38 cellular contexts compared by ENCODE assay signal in genomic region chr12:5037795-5038357, GRCh38. TPM values are rescaled to one million over a fixed set of nuclear protein-coding genes. Genes with fewer than 3 reads are reported as not detected.
"Had no signal": no experiment of that assay in that cellular context is flagged by ENCODE, and none has a peak within 500 bp of the region (broad histone marks: within the 10 kb centered on the region; RNA-seq: fewer than 3 reads in every experiment).

No MANE protein-coding gene starts in this region.

- H3K4me3 ChIP-seq: adrenal gland, body of pancreas, esophagus squamous epithelium, gastroesophageal sphincter had no signal

- ATAC-seq: activated CD4-positive, CD25-positive, alpha-beta regulatory T cell treated with anti-CD3 and anti-CD28 coated beads, Interleukin-2, amount 50 U/mL, for 24 hours; activated CD8-positive, alpha-beta memory T cell treated with anti-CD3 and anti-CD28 coated beads, Interleukin-2, amount 10 ng/mL, durations not matched to agents 7 days and 5 days; activated CD8-positive, alpha-beta T cell treated with anti-CD3 and anti-CD28 coated beads for 36 hours; activated naive CD8-positive, alpha-beta T cell treated with anti-CD3 and anti-CD28 coated beads, Interleukin-2, amount 50 U/mL, for 24 hours; body of pancreas; gastroesophageal sphincter had no signal

- H3K9me3 ChIP-seq: adrenal gland, body of pancreas, esophagus squamous epithelium, gastroesophageal sphincter had no signal

- H3K4me1 Mint-ChIP-seq: activated CD8-positive, alpha-beta memory T cell treated with anti-CD3 and anti-CD28 coated beads, Interleukin-2, amount 10 ng/mL, durations not matched to agents 7 days and 5 days; activated naive CD4-positive, alpha-beta T cell treated with anti-CD3 and anti-CD28 coated beads, Interleukin-2, amount 50 U/mL, for 24 hours; activated naive CD8-positive, alpha-beta T cell treated with anti-CD3 and anti-CD28 coated beads, Interleukin-2, amount 50 U/mL, for 24 hours had no signal

- H3K27me3 ChIP-seq: body of pancreas had no signal

- DNase-seq: activated B cell treated with CpG ODN at 0.5 μM for 24 hours; activated CD4-positive, alpha-beta T cell treated with anti-CD3 and anti-CD28 coated beads for 48 hours; activated CD4-positive, alpha-beta T cell treated with anti-CD3 and anti-CD28 coated beads, Interleukin-2, amount 50 U/mL, for 1 hour; activated CD4-positive, alpha-beta T cell treated with anti-CD3 and anti-CD28 coated beads, Interleukin-2, amount 50 U/mL, for 48 hours; activated CD8-positive, alpha-beta memory T cell treated with anti-CD3 and anti-CD28 coated beads, Interleukin-2, amount 10 ng/mL, durations not matched to agents 7 days and 5 days; activated CD8-positive, alpha-beta memory T cell treated with anti-CD3 and anti-CD28 coated beads, Interleukin-2, amount 50 U/mL, for 4 hours; activated CD8-positive, alpha-beta T cell treated with anti-CD3 and anti-CD28 coated beads for 36 hours; activated effector memory CD4-positive, alpha-beta T cell treated with anti-CD3 and anti-CD28 coated beads, Interleukin-2, amount 50 U/mL, for 16 hours; activated naive CD4-positive, alpha-beta T cell treated with anti-CD3 and anti-CD28 coated beads for 36 hours; activated naive CD8-positive, alpha-beta T cell treated with anti-CD3 and anti-CD28 coated beads for 36 hours; activated naive CD8-positive, alpha-beta T cell treated with anti-CD3 and anti-CD28 coated beads, Interleukin-2, amount 50 U/mL, for 24 hours; activated T-cell treated with anti-CD3 and anti-CD28 coated beads, Interleukin-2, amount 50 U/mL, for 1 hour; activated T-cell treated with anti-CD3 and anti-CD28 coated beads, Interleukin-2, amount 50 U/mL, for 48 hours; adrenal gland; amygdala; aorta; body of pancreas; caudate nucleus; cortex of kidney; dermis blood vessel endothelial cell; effector CD8-positive, alpha-beta T cell; esophagus squamous epithelium; foreskin melanocyte; head of caudate nucleus; T-helper 2 cell had no signal

- H3K9me3 Mint-ChIP-seq: activated CD8-positive, alpha-beta T cell treated with anti-CD3 and anti-CD28 coated beads for 36 hours; activated naive CD4-positive, alpha-beta T cell treated with anti-CD3 and anti-CD28 coated beads for 36 hours; activated naive CD4-positive, alpha-beta T cell treated with anti-CD3 and anti-CD28 coated beads, Interleukin-2, amount 50 U/mL, for 24 hours; activated naive CD8-positive, alpha-beta T cell treated with anti-CD3 and anti-CD28 coated beads for 36 hours; activated naive CD8-positive, alpha-beta T cell treated with anti-CD3 and anti-CD28 coated beads, Interleukin-2, amount 50 U/mL, for 24 hours; activated T-helper 1 cell treated with anti-CD3 and anti-CD28 coated beads, Interleukin-12 subunit alpha, Interleukin-12 subunit beta, Interleukin-2, Interleukin-4 antibody, amounts not matched to agents 30 ng/mL and 10 ng/mL and 1 ng/mL, durations not matched to agents 14 hours and 24 hours and 36 hours; activated T-helper 2 cell treated with anti-CD3 and anti-CD28 coated beads, Interferon-gamma antibody, Interleukin-2, Interleukin-4, amounts not matched to agents 10 μg/mL and 5 μg/mL and 100 μg/mL, durations not matched to agents 14 hours and 24 hours and 36 hours had no signal

- H3K4me1 ChIP-seq: body of pancreas, esophagus squamous epithelium had no signal

- H3K36me3 Mint-ChIP-seq: activated CD8-positive, alpha-beta memory T cell treated with anti-CD3 and anti-CD28 coated beads, Interleukin-2, amount 10 ng/mL, durations not matched to agents 7 days and 5 days; activated naive CD4-positive, alpha-beta T cell treated with anti-CD3 and anti-CD28 coated beads, Interleukin-2, amount 50 U/mL, for 24 hours; activated naive CD8-positive, alpha-beta T cell treated with anti-CD3 and anti-CD28 coated beads for 36 hours had no signal

- H3K27ac ChIP-seq: adrenal gland, body of pancreas, epithelial cell of prostate, esophagus squamous epithelium, gastroesophageal sphincter had no signal

- H3K27ac Mint-ChIP-seq: activated B cell treated with CpG ODN at 0.5 μM for 24 hours; activated CD8-positive, alpha-beta memory T cell treated with anti-CD3 and anti-CD28 coated beads, Interleukin-2, amount 10 ng/mL, durations not matched to agents 7 days and 5 days; activated CD8-positive, alpha-beta T cell treated with anti-CD3 and anti-CD28 coated beads for 36 hours; activated naive CD4-positive, alpha-beta T cell treated with anti-CD3 and anti-CD28 coated beads for 36 hours; activated naive CD4-positive, alpha-beta T cell treated with anti-CD3 and anti-CD28 coated beads, Interleukin-2, amount 50 U/mL, for 24 hours; activated naive CD8-positive, alpha-beta T cell treated with anti-CD3 and anti-CD28 coated beads for 36 hours; activated naive CD8-positive, alpha-beta T cell treated with anti-CD3 and anti-CD28 coated beads, Interleukin-2, amount 50 U/mL, for 24 hours; activated T-helper 1 cell treated with anti-CD3 and anti-CD28 coated beads, Interleukin-12 subunit alpha, Interleukin-12 subunit beta, Interleukin-2, Interleukin-4 antibody, amounts not matched to agents 30 ng/mL and 10 ng/mL and 1 ng/mL, durations not matched to agents 14 hours and 24 hours and 36 hours; activated T-helper 2 cell treated with anti-CD3 and anti-CD28 coated beads, Interferon-gamma antibody, Interleukin-2, Interleukin-4, amounts not matched to agents 10 μg/mL and 5 μg/mL and 100 μg/mL, durations not matched to agents 14 hours and 24 hours and 36 hours had no signal

- FAIRE-seq: colon, endometrium, endothelial cell of umbilical vein had no signal

- H3K36me3 ChIP-seq: adrenal gland, esophagus squamous epithelium, gastroesophageal sphincter had no signal

- H3K4me3 Mint-ChIP-seq: activated B cell treated with CpG ODN at 0.5 μM for 24 hours; activated CD8-positive, alpha-beta memory T cell treated with anti-CD3 and anti-CD28 coated beads, Interleukin-2, amount 10 ng/mL, durations not matched to agents 7 days and 5 days; activated CD8-positive, alpha-beta T cell treated with anti-CD3 and anti-CD28 coated beads for 36 hours; activated naive CD4-positive, alpha-beta T cell treated with anti-CD3 and anti-CD28 coated beads for 36 hours; activated naive CD4-positive, alpha-beta T cell treated with anti-CD3 and anti-CD28 coated beads, Interleukin-2, amount 50 U/mL, for 24 hours; activated naive CD8-positive, alpha-beta T cell treated with anti-CD3 and anti-CD28 coated beads for 36 hours; activated naive CD8-positive, alpha-beta T cell treated with anti-CD3 and anti-CD28 coated beads, Interleukin-2, amount 50 U/mL, for 24 hours; activated T-helper 1 cell treated with anti-CD3 and anti-CD28 coated beads, Interleukin-12 subunit alpha, Interleukin-12 subunit beta, Interleukin-2, Interleukin-4 antibody, amounts not matched to agents 30 ng/mL and 10 ng/mL and 1 ng/mL, durations not matched to agents 14 hours and 24 hours and 36 hours had no signal

RNA-seq across cellular contexts. Expression of gene KCNA5, which starts 5.8 kb away (rescaled TPM):
- total RNA-seq: activated CD8-positive, alpha-beta memory T cell treated with anti-CD3 and anti-CD28 coated beads for 36 hours; activated CD8-positive, alpha-beta memory T cell treated with anti-CD3 and anti-CD28 coated beads, Interleukin-2, amount 10 ng/mL, durations not matched to agents 7 days and 5 days; activated CD8-positive, alpha-beta T cell treated with anti-CD3 and anti-CD28 coated beads for 36 hours; activated naive CD4-positive, alpha-beta T cell treated with anti-CD3 and anti-CD28 coated beads for 36 hours; activated naive CD8-positive, alpha-beta T cell treated with anti-CD3 and anti-CD28 coated beads for 36 hours; activated T-helper 1 cell treated with anti-CD3 and anti-CD28 coated beads, Interleukin-12 subunit alpha, Interleukin-12 subunit beta, Interleukin-2, Interleukin-4 antibody, amounts not matched to agents 30 ng/mL and 10 ng/mL and 1 ng/mL, durations not matched to agents 14 hours and 24 hours and 36 hours; activated T-helper 2 cell treated with anti-CD3 and anti-CD28 coated beads, Interferon-gamma antibody, Interleukin-2, Interleukin-4, amounts not matched to agents 10 μg/mL and 5 μg/mL and 100 μg/mL, durations not matched to agents 14 hours and 24 hours and 36 hours; dermis blood vessel endothelial cell; endothelial cell of umbilical vein; fibroblast of lung; fibroblast of villous mesenchyme; T-helper 1 cell treated with Interleukin-12 subunit alpha and Interleukin-12 subunit beta and Interleukin-4 antibody, amounts not matched to agents 30 ng/mL and 1 ng/mL, for 36 hours had no signal
- polyA plus RNA-seq: endothelial cell of umbilical vein, fibroblast of lung had no signal
